ENCODE assay signal across 13 cellular contexts in genomic region chr17:73976676-73977521, GRCh38.
DNase-seq lines count a peak whose midpoint lies in the region; ATAC-seq and TF ChIP-seq lines count a peak whose summit lies in the region.
"Had no signal": no experiment of that assay in that cellular context is flagged by ENCODE, and none has a peak within 500 bp of the region (broad histone marks: within the 10 kb centered on the region; RNA-seq: fewer than 3 reads in every experiment).

No MANE protein-coding gene starts in this region.

- no peaks in the 10 kb centered on the region for H3K36me3 Mint-ChIP-seq in mesothelial cell of epicardium

- H3K9me3 Mint-ChIP-seq in mesothelial cell of epicardium, result no peaks in the 10 kb centered on the region

- peaks cover 43% of the 10 kb centered on the region for H3K4me1 ChIP-seq in BE2C

- in situ Hi-C loops in GM13976 (cut with MboI; ENCODE audit: low sequenced_read_pairs, unreplicated experiment), result no loop called here

- no peaks in the 10 kb centered on the region for H3K27me3 ChIP-seq in BE2C

- H3K27me3 Mint-ChIP-seq in mesothelial cell of epicardium (ENCODE audit: low read depth), result peaks cover 24% of the 10 kb centered on the region

- peaks cover 1% of the 10 kb centered on the region for H3K4me1 Mint-ChIP-seq in mesothelial cell of epicardium

- H3K36me3 ChIP-seq in BE2C, result no peaks in the 10 kb centered on the region

- ATAC-seq in GM19023 (IDR thresholded peaks at IDR 0.05; ENCODE audit: unreplicated experiment), result no peak

- H3K9me3 ChIP-seq in BE2C, result no peaks in the 10 kb centered on the region

- H3K4me3 ChIP-seq in BE2C (ENCODE audit: low read depth, low read length) (0 out of 2 replicates have a peak overlapping the region, but pooled peaks have one; percentile 15), fibroblast of the aortic adventitia (ENCODE audit: low read depth, low read length) (no peak overlapping the region)

- no peak overlapping the region for H3K4me3 Mint-ChIP-seq in mesothelial cell of epicardium

- H3K27ac ChIP-seq in caudate nucleus (ENCODE audit: low read depth, low read length), result no peak overlapping the region

- TF ChIP-seq CTCF in BE2C (IDR thresholded peaks at IDR 0.05; ENCODE audit: low read depth, low read length) (no peak), fibroblast of the aortic adventitia (IDR thresholded peaks at IDR 0.05; ENCODE audit: insufficient read depth, low read length) (no peak), mesothelial cell of epicardium (IDR thresholded peaks at IDR 0.05; ENCODE audit: unreplicated experiment) (no peak), GM13976 (IDR thresholded peaks at IDR 0.05; ENCODE audit: borderline replicate concordance, control extremely low read depth, extremely low read depth, insufficient read depth, missing control alignments) (no peak)

- H3K27ac Mint-ChIP-seq in mesothelial cell of epicardium, result no peak overlapping the region
- H3K27ac Mint-ChIP-seq: progenitor cell of endocrine pancreas had no signal

- DNase-seq in BE2C (peak; percentile 90), NCI-H1092 (lab: John Stamatoyannopoulos, UW) (peak; percentile 96), NCI-H524 (lab: John Stamatoyannopoulos, UW) (peak; percentile 100), fibroblast of the aortic adventitia (ENCODE audit: low read depth) (peak; percentile 4), mesothelial cell of epicardium (ENCODE audit: low spot score in 2 of 2, unreplicated experiment in 2 of 2) (no peak), GM13976 (ENCODE audit: low spot score) (no peak), caudate nucleus (lab: John Stamatoyannopoulos, UW) (no peak)
- DNase-seq: activated effector memory CD4-positive, alpha-beta T cell treated with Interleukin-2 at 50 U/mL for 16 hours; C1 segment of cervical spinal cord; mammary epithelial cell; stimulated activated naive CD4-positive, alpha-beta T cell had no signal

Comparison
In these comparisons a context has a peak if more than half of its experiments do, and no peak if none do; other contexts are left out.
1. DNase-seq: peak in BE2C (single experiment), NCI-H1092 (single experiment), NCI-H524 (2 of 2) and fibroblast of the aortic adventitia (single experiment); none in mesothelial cell of epicardium (0 of 2), GM13976 (single experiment) and caudate nucleus (0 of 61).